8 cellular contexts compared by ENCODE assay signal in genomic region chr7:20217193-20217948, GRCh38. TPM values are rescaled to one million over a fixed set of nuclear protein-coding genes. Genes with fewer than 3 reads are reported as not detected.
DNase-seq lines count a peak whose midpoint lies in the region; ATAC-seq and TF ChIP-seq lines count a peak whose summit lies in the region.

A gene with protein sequence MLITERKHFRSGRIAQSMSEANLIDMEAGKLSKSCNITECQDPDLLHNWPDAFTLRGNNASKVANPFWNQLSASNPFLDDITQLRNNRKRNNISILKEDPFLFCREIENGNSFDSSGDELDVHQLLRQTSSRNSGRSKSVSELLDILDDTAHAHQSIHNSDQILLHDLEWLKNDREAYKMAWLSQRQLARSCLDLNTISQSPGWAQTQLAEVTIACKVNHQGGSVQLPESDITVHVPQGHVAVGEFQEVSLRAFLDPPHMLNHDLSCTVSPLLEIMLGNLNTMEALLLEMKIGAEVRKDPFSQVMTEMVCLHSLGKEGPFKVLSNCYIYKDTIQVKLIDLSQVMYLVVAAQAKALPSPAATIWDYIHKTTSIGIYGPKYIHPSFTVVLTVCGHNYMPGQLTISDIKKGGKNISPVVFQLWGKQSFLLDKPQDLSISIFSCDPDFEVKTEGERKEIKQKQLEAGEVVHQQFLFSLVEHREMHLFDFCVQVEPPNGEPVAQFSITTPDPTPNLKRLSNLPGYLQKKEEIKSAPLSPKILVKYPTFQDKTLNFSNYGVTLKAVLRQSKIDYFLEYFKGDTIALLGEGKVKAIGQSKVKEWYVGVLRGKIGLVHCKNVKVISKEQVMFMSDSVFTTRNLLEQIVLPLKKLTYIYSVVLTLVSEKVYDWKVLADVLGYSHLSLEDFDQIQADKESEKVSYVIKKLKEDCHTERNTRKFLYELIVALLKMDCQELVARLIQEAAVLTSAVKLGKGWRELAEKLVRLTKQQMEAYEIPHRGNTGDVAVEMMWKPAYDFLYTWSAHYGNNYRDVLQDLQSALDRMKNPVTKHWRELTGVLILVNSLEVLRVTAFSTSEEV (minus strand): TSS chr7:20217384. CDS start chr7:20161862, 55,522 bp downstream.

- intact Hi-C loops in PC-3 (cut with micrococcal nuclease) = loop anchor here (1.0 kb wide), 5 partner anchors 18 to 381 kb away; no protein-coding TSS in a partner anchor

- POLR2A ChIA-PET in PC-3 (lab: Charles Lee; ENCODE audit: unreplicated experiment) = interaction anchor here (0.6 to 0.7 kb wide), 3 partner anchors 24 to 186 kb away, joined by 3 to 5 read pairs (median 3); no protein-coding TSS in a partner anchor

- H3K27ac Mint-ChIP-seq in type B pancreatic cell = peak within 1 kb of the TSS; percentile 100
- H3K27ac Mint-ChIP-seq in T-helper 2 cell treated with Interferon-gamma antibody and Interleukin-4, amounts not matched to agents 5 μg/mL and 100 μg/mL, for 36 hours = no peak within 1 kb of the TSS

- peaks cover 47% of the 10 kb centered on the region for H3K79me2 ChIP-seq in PC-3 (ENCODE audit: low read length)

- DNase-seq in GM06990 (ENCODE audit: extremely low read depth, insufficient read length) (peak; percentile 56), PC-3 (peak; percentile 95), iPS DF 6.9 (ENCODE audit: low read depth, low spot score) (peak; percentile 93), type B pancreatic cell (ENCODE audit: extremely low spot score, unreplicated experiment) (no peak), cerebellar cortex (ENCODE audit: low spot score) (no peak)
- DNase-seq in T-helper 2 cell treated with Interferon-gamma antibody and Interleukin-4, amounts not matched to agents 5 μg/mL and 100 μg/mL, for 36 hours (ENCODE audit: low spot score) = no peak

- H3K27me3 Mint-ChIP-seq in type B pancreatic cell = no peaks in the 10 kb centered on the region
- peaks cover 2% of the 10 kb centered on the region for H3K27me3 Mint-ChIP-seq in T-helper 2 cell treated with Interferon-gamma antibody and Interleukin-4, amounts not matched to agents 5 μg/mL and 100 μg/mL, for 36 hours (ENCODE audit: low read depth)

- H3K4me3 Mint-ChIP-seq in type B pancreatic cell = peak within 1 kb of the TSS; percentile 88
- H3K4me3 Mint-ChIP-seq in T-helper 2 cell treated with Interferon-gamma antibody and Interleukin-4, amounts not matched to agents 5 μg/mL and 100 μg/mL, for 36 hours = no peak within 1 kb of the TSS

- peak within 1 kb of the TSS; percentile 77 for H3K4me2 ChIP-seq in PC-3 (ENCODE audit: low read length)

- CTCF ChIA-PET in PC-3 (lab: Charles Lee) = no interaction called here

- peaks cover 6% of the 10 kb centered on the region for H3F3A ChIP-seq in PC-3 (ENCODE audit: low read length, unreplicated experiment)

- peak; percentile 44 for ATAC-seq in GM19372 (IDR thresholded peaks at IDR 0.05; ENCODE audit: low read depth, unreplicated experiment)
- ATAC-seq in HG03432 (IDR thresholded peaks at IDR 0.05; ENCODE audit: unreplicated experiment) = peak; percentile 56
- ATAC-seq in PC-3 = peak; percentile 61

- TF ChIP-seq CTCF in GM06990 (IDR thresholded peaks at IDR 0.05; ENCODE audit: insufficient read depth, low read length, poor library complexity, severe bottlenecking) = peak; percentile 77
- peak; percentile 67 for TF ChIP-seq CTCF in PC-3 (conservative IDR thresholded peaks at IDR 0.05; ENCODE audit: low read depth, low read length)
- TF ChIP-seq CTCF in type B pancreatic cell (conservative IDR thresholded peaks at IDR 0.05) = no peak

- H3K9me2 ChIP-seq in PC-3 (replicated peaks; ENCODE audit: low read length) = no peaks in the 10 kb centered on the region

- H3K36me3 ChIP-seq in GM06990 (ENCODE audit: control insufficient read depth, insufficient read depth, low read length) = no peaks in the 10 kb centered on the region
- peaks cover 7% of the 10 kb centered on the region; the same call in 1 of the 2 replicates for H3K36me3 ChIP-seq in PC-3 (ENCODE audit: low read depth, low read length)
- no peaks in the 10 kb centered on the region for H3K36me3 ChIP-seq in iPS DF 6.9 (ENCODE audit: control insufficient read depth, insufficient read depth, low read length)

- H3K9me3 Mint-ChIP-seq in type B pancreatic cell = peaks cover 5% of the 10 kb centered on the region
- H3K9me3 Mint-ChIP-seq in T-helper 2 cell treated with Interferon-gamma antibody and Interleukin-4, amounts not matched to agents 5 μg/mL and 100 μg/mL, for 36 hours = no peaks in the 10 kb centered on the region

- WGBS in iPS DF 6.9 (ENCODE audit: insufficient coverage, insufficient read length) = no CpG with 5 or more reads among the region's 6 CpGs

- no TSS peak for BruUV-seq in PC-3 (replicated peaks; lab: Mats Ljungman, UMichigan)

- H3K27me3 ChIP-seq in GM06990 (replicated peaks; ENCODE audit: control insufficient read depth, insufficient read depth, low read length) (no peaks in the 10 kb centered on the region), PC-3 (ENCODE audit: low read length) (no peaks in the 10 kb centered on the region), iPS DF 6.9 (ENCODE audit: control insufficient read depth, insufficient read depth, low read length) (no peaks in the 10 kb centered on the region)

- no peaks in the 10 kb centered on the region for H4K20me1 ChIP-seq in PC-3 (ENCODE audit: low read length)

- H3K4me1 Mint-ChIP-seq in type B pancreatic cell (ENCODE audit: unreplicated experiment) = peaks cover 9% of the 10 kb centered on the region
- no peaks in the 10 kb centered on the region for H3K4me1 Mint-ChIP-seq in T-helper 2 cell treated with Interferon-gamma antibody and Interleukin-4, amounts not matched to agents 5 μg/mL and 100 μg/mL, for 36 hours (ENCODE audit: low read depth)

- H2AFZ ChIP-seq in PC-3 (ENCODE audit: low read length) = no peak within 1 kb of the TSS

- peak within 1 kb of the TSS; percentile 98 for H3K27ac ChIP-seq in PC-3 (ENCODE audit: low read length)
- no peak within 1 kb of the TSS for H3K27ac ChIP-seq in iPS DF 6.9 (ENCODE audit: low read length)

- peaks cover 8% of the 10 kb centered on the region for H3K36me3 Mint-ChIP-seq in type B pancreatic cell
- H3K36me3 Mint-ChIP-seq in T-helper 2 cell treated with Interferon-gamma antibody and Interleukin-4, amounts not matched to agents 5 μg/mL and 100 μg/mL, for 36 hours (ENCODE audit: low read depth) = no peaks in the 10 kb centered on the region

- peak within 1 kb of the TSS; percentile 85 for H3K9ac ChIP-seq in PC-3 (ENCODE audit: low read length)

- H3K4me3 ChIP-seq in GM06990 (replicated peaks; ENCODE audit: low read depth, low read length) = peak within 1 kb of the TSS; percentile 66
- peak within 1 kb of the TSS; percentile 68 for H3K4me3 ChIP-seq in PC-3 (ENCODE audit: low read length)
- peak within 1 kb of the TSS; percentile 17; the same call in 1 of the 2 replicates for H3K4me3 ChIP-seq in iPS DF 6.9 (ENCODE audit: low read length)

- peaks cover 71% of the 10 kb centered on the region for H3K4me1 ChIP-seq in PC-3 (ENCODE audit: insufficient read depth, low read length)
- peaks cover 6% of the 10 kb centered on the region; the same call in 1 of the 2 replicates for H3K4me1 ChIP-seq in iPS DF 6.9 (ENCODE audit: control insufficient read depth, insufficient read depth, low read length)

- H3K9me3 ChIP-seq in PC-3 (ENCODE audit: low read length) (no peaks in the 10 kb centered on the region), iPS DF 6.9 (ENCODE audit: control insufficient read depth, insufficient read depth, low read length) (no peaks in the 10 kb centered on the region)

RNA-seq across cellular contexts. Expression of the gene that starts here (rescaled TPM):
- total RNA-seq in PC-3 (2014; rRNA removed) (7.9 and 12.0 TPM in 2 replicates), type B pancreatic cell (ENCODE audit: low replicate concordance) (14.8 and 27.8 TPM in 2 replicates)

Comparison
In these comparisons a context has a peak if more than half of its experiments do, and no peak if none do; other contexts are left out.
1. DNase-seq: peak in GM06990 (single experiment), PC-3 (single experiment) and iPS DF 6.9 (single experiment); none in type B pancreatic cell (single experiment), cerebellar cortex (single experiment) and T-helper 2 cell treated with Interferon-gamma antibody and Interleukin-4, amounts not matched to agents 5 μg/mL and 100 μg/mL, for 36 hours (single experiment).
2. H3K4me3 ChIP-seq: peak in every context shown above with its lines; median percentile 68 in PC-3; 66 in GM06990; 17 in iPS DF 6.9.
3. Peak in every context shown above with its lines, with median percentiles within 50 percentile points of each other: ATAC-seq.